16 cellular contexts compared by ENCODE assay signal in the genomic region with DNA sequence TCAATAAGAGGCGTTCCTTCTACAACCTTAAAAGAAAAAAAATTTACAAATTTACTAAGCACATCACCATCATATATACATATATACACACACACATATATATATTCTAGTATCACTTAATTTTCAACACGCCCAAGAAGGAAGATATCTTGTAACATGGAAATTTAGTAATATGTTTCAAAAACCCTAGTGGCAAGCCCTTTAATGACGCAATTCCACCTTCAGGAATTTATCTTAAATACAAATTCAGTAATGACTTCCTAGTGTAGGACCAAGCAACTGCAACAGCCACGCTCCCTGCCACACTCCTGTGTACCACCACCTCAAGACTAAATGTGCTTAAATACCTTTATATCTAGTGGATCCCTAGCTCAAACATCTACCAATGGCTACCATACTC.
"Had no signal": no experiment of that assay in that cellular context is flagged by ENCODE, and none has a peak within 500 bp of the region (broad histone marks: within the 10 kb centered on the region; RNA-seq: fewer than 3 reads in every experiment).

No MANE protein-coding gene starts in this region.

- H3K4me3 Mint-ChIP-seq: activated CD4-positive, alpha-beta memory T cell treated with anti-CD3 and anti-CD28 coated beads, Interleukin-2, amount 10 ng/mL, durations not matched to agents 7 days and 5 days; memory B cell; natural killer cell treated with Interleukin-12 subunit alpha and Interleukin-12 subunit beta and Interleukin-15 and Interleukin-18, amount 100 ng/mL, for 72 hours; stimulated activated naive CD8-positive, alpha-beta T cell treated with anti-CD3 and anti-CD28 coated beads, Interleukin-15, Interleukin-2, amounts not matched to agents 100 ng/mL and 50 ng/mL, for 24 hours had no signal

- H3K27ac Mint-ChIP-seq: activated CD4-positive, alpha-beta memory T cell treated with anti-CD3 and anti-CD28 coated beads, Interleukin-2, amount 10 ng/mL, durations not matched to agents 7 days and 5 days; memory B cell; natural killer cell treated with Interleukin-12 subunit alpha and Interleukin-12 subunit beta and Interleukin-15 and Interleukin-18, amount 100 ng/mL, for 72 hours had no signal

- H3K27me3 Mint-ChIP-seq: activated CD4-positive, alpha-beta memory T cell treated with anti-CD3 and anti-CD28 coated beads, Interleukin-2, amount 10 ng/mL, durations not matched to agents 7 days and 5 days; memory B cell; natural killer cell treated with Interleukin-12 subunit alpha and Interleukin-12 subunit beta and Interleukin-15 and Interleukin-18, amount 100 ng/mL, for 72 hours; stimulated activated naive CD8-positive, alpha-beta T cell treated with anti-CD3 and anti-CD28 coated beads, Interleukin-15, Interleukin-2, amounts not matched to agents 100 ng/mL and 50 ng/mL, for 24 hours had no signal

- ATAC-seq: gastrocnemius medialis; heart right ventricle; natural killer cell treated with Interleukin-12 subunit alpha and Interleukin-12 subunit beta and Interleukin-15 and Interleukin-18, amount 100 ng/mL, for 72 hours had no signal

- FAIRE-seq: islet of Langerhans had no signal

- H3K27me3 ChIP-seq: cardiac muscle cell, gastrocnemius medialis, heart right ventricle had no signal

- DNase-seq: activated CD4-positive, alpha-beta memory T cell treated with anti-CD3 and anti-CD28 coated beads, Interleukin-2, amount 10 ng/mL, durations not matched to agents 7 days and 5 days; activated CD4-positive, alpha-beta T cell treated with anti-CD3 and anti-CD28 coated beads for 1 hour; activated naive CD4-positive, alpha-beta T cell treated with Interleukin-2 at 50 U/mL for 16 hours; effector CD4-positive, alpha-beta T cell; gastrocnemius medialis; heart right ventricle; occipital lobe; stimulated activated CD4-positive, alpha-beta T cell treated with anti-CD3 and anti-CD28 coated beads, Interleukin-4, amount 100 ng/mL, for 1 hour; stimulated activated CD8-positive, alpha-beta memory T cell treated with anti-CD3 and anti-CD28 coated beads, Interleukin-4, amount 100 ng/mL, for 48 hours had no signal

- H3K4me1 ChIP-seq: gastrocnemius medialis had no signal

- H3K27ac ChIP-seq: cardiac muscle cell, coronary artery, epithelial cell of prostate, gastrocnemius medialis, heart right ventricle had no signal

- H3K4me3 ChIP-seq: cardiac muscle cell, coronary artery, gastrocnemius medialis, heart right ventricle had no signal

- H3K9me3 ChIP-seq: gastrocnemius medialis, heart right ventricle had no signal

- H3K9me3 Mint-ChIP-seq: activated CD4-positive, alpha-beta memory T cell treated with anti-CD3 and anti-CD28 coated beads, Interleukin-2, amount 10 ng/mL, durations not matched to agents 7 days and 5 days; memory B cell; natural killer cell treated with Interleukin-12 subunit alpha and Interleukin-12 subunit beta and Interleukin-15 and Interleukin-18, amount 100 ng/mL, for 72 hours; stimulated activated naive CD8-positive, alpha-beta T cell treated with anti-CD3 and anti-CD28 coated beads, Interleukin-15, Interleukin-2, amounts not matched to agents 100 ng/mL and 50 ng/mL, for 24 hours had no signal
